In genomic region chr12:45290218-45290609, GRCh38 we compare ENCODE assay signal across 13 cellular contexts.
DNase-seq lines count a peak whose midpoint lies in the region; ATAC-seq and TF ChIP-seq lines count a peak whose summit lies in the region.
"Had no signal": no experiment of that assay in that cellular context is flagged by ENCODE, and none has a peak within 500 bp of the region (broad histone marks: within the 10 kb centered on the region; RNA-seq: fewer than 3 reads in every experiment).

No MANE protein-coding gene starts in this region.

- no peaks in the 10 kb centered on the region for H3K36me3 Mint-ChIP-seq in endothelial cell (ENCODE audit: low read depth, unreplicated experiment)

- no peak for TF ChIP-seq CTCF in Panc1 (IDR thresholded peaks at IDR 0.05)
- TF ChIP-seq CTCF in fibroblast of mammary gland (conservative IDR thresholded peaks at IDR 0.05; ENCODE audit: control insufficient read depth, insufficient read depth, low read depth, low read length): no peak
- TF ChIP-seq CTCF in gastrocnemius medialis (IDR thresholded peaks at IDR 0.05 in 4 of 5, conservative IDR thresholded peaks at IDR 0.05 in 1 of 5): no peak
- TF ChIP-seq CTCF in endothelial cell (IDR thresholded peaks at IDR 0.05; ENCODE audit: unreplicated experiment): no peak

- CTCF ChIA-PET in Panc1 (lab: Charles Lee): no interaction called here

- H3K36me3 ChIP-seq in Panc1 (ENCODE audit: control insufficient read depth, insufficient read depth, low read length): no peaks in the 10 kb centered on the region
- H3K36me3 ChIP-seq in gastrocnemius medialis: no peaks in the 10 kb centered on the region

- no peak overlapping the region for H3K4me3 Mint-ChIP-seq in endothelial cell (ENCODE audit: unreplicated experiment)
- H3K4me3 Mint-ChIP-seq: stimulated activated naive CD8-positive, alpha-beta T cell treated with anti-CD3 and anti-CD28 coated beads, Interleukin-15, amount 100 ng/mL, for 72 hours had no signal

- H3K27ac Mint-ChIP-seq in endothelial cell (ENCODE audit: unreplicated experiment): no peak overlapping the region
- H3K27ac Mint-ChIP-seq: stimulated activated naive CD8-positive, alpha-beta T cell treated with anti-CD3 and anti-CD28 coated beads, Interleukin-15, amount 100 ng/mL, for 72 hours had no signal

- no TSS peak for BruUV-seq in Panc1 (replicated peaks; lab: Mats Ljungman, UMichigan)

- H3K9me3 ChIP-seq in Panc1 (ENCODE audit: control insufficient read depth, insufficient read depth, low read depth, low read length) (no peaks in the 10 kb centered on the region), gastrocnemius medialis (no peaks in the 10 kb centered on the region)

- in situ Hi-C loops in Panc1 (cut with HindIII; ENCODE audit: low pct_unique_long_range_greater_than_20kb, low sequenced_read_pairs) (no loop called here), gastrocnemius medialis (cut with MboI; ENCODE audit: low sequenced_read_pairs in 4 of 4) (no loop called here)

- POLR2A ChIA-PET in Panc1 (lab: Charles Lee): no interaction called here

- no peaks in the 10 kb centered on the region for H3K27me3 Mint-ChIP-seq in endothelial cell (ENCODE audit: unreplicated experiment)
- H3K27me3 Mint-ChIP-seq: stimulated activated naive CD8-positive, alpha-beta T cell treated with anti-CD3 and anti-CD28 coated beads, Interleukin-15, amount 100 ng/mL, for 72 hours had no signal

- no peak for ATAC-seq in Panc1
- ATAC-seq in gastrocnemius medialis: peak; percentile 93
- no peak for ATAC-seq in GM19324 (IDR thresholded peaks at IDR 0.05; ENCODE audit: low FRiP score, unreplicated experiment)
- no peak for ATAC-seq in GM21576 (IDR thresholded peaks at IDR 0.05; ENCODE audit: unreplicated experiment)
- ATAC-seq: stimulated activated naive CD8-positive, alpha-beta T cell treated with anti-CD3 and anti-CD28 coated beads, Interleukin-15, amount 100 ng/mL, for 72 hours had no signal

- H3K4me1 Mint-ChIP-seq in endothelial cell (ENCODE audit: unreplicated experiment): no peaks in the 10 kb centered on the region
- H3K4me1 Mint-ChIP-seq: stimulated activated naive CD8-positive, alpha-beta T cell treated with anti-CD3 and anti-CD28 coated beads, Interleukin-15, amount 100 ng/mL, for 72 hours had no signal

- H3K9me3 Mint-ChIP-seq in endothelial cell (ENCODE audit: unreplicated experiment): no peaks in the 10 kb centered on the region
- H3K9me3 Mint-ChIP-seq: stimulated activated naive CD8-positive, alpha-beta T cell treated with anti-CD3 and anti-CD28 coated beads, Interleukin-15, amount 100 ng/mL, for 72 hours had no signal

- H3K27me3 ChIP-seq in Panc1 (ENCODE audit: control insufficient read depth, insufficient read depth, low read length) (no peaks in the 10 kb centered on the region), gastrocnemius medialis (no peaks in the 10 kb centered on the region)

- intact Hi-C loops in Panc1 (cut with micrococcal nuclease; ENCODE audit: unreplicated experiment): no loop called here
- intact Hi-C loops in gastrocnemius medialis (cut with DNase I; ENCODE audit: low total_unique reads): loop anchor here (2.0 to 5.0 kb wide), 3 partner anchors 73 to 702 kb away; partner anchors contain the start of genes ANO6 and SCAF11

- TF ChIP-seq POLR2A in gastrocnemius medialis (IDR thresholded peaks at IDR 0.05): no peak

- peaks cover 36% of the 10 kb centered on the region for H3K4me1 ChIP-seq in Panc1 (ENCODE audit: control insufficient read depth, insufficient read depth, low read length)
- peaks cover 39 to 40% of the 10 kb centered on the region in 2 donors for H3K4me1 ChIP-seq in gastrocnemius medialis

- H3K4me3 ChIP-seq in Panc1 (ENCODE audit: low read depth in 2 of 2, low read length in 2 of 2): no peak overlapping the region
- no peak overlapping the region for H3K4me3 ChIP-seq in fibroblast of mammary gland (ENCODE audit: control insufficient read depth, low read depth, low read length)
- H3K4me3 ChIP-seq in gastrocnemius medialis: peak overlapping the region in 3 of 4 donors; percentile 13 to 27 (median 21)

- peak; percentile 42 for DNase-seq in GM04503 (ENCODE audit: low read depth)
- no peak for DNase-seq in Panc1 (ENCODE audit: low read depth, low spot score)
- DNase-seq in fibroblast of mammary gland (ENCODE audit: low read depth): peak; percentile 95
- DNase-seq in gastrocnemius medialis: peak; percentile 48 to 65
- no peak for DNase-seq in C1 segment of cervical spinal cord (lab: John Stamatoyannopoulos, UW)
- no peak for DNase-seq in endothelial cell (ENCODE audit: low spot score)
- DNase-seq: Calu3; NCI-H2227 treated with DMSO at 0.1 percent for 48 hours; stimulated activated CD4-positive, alpha-beta T cell treated with anti-CD3 and anti-CD28 coated beads, Interleukin-4, amount 100 ng/mL, for 4 hours; stimulated activated naive CD8-positive, alpha-beta T cell treated with anti-CD3 and anti-CD28 coated beads, Interleukin-15, amount 100 ng/mL, for 72 hours; T-helper 9 cell had no signal

- peak overlapping the region; percentile 8; the same call in 1 of the 2 replicates for H3K27ac ChIP-seq in Panc1 (ENCODE audit: low read length)
- peak overlapping the region; percentile 89 to 93 (median 90) for H3K27ac ChIP-seq in gastrocnemius medialis

Comparison
In these comparisons a context has a peak if more than half of its experiments do, and no peak if none do; other contexts are left out.
1. DNase-seq: peak in GM04503 (single experiment), fibroblast of mammary gland (single experiment) and gastrocnemius medialis (2 of 2); none in Panc1 (single experiment), C1 segment of cervical spinal cord (0 of 14) and endothelial cell (single experiment).
2. ATAC-seq: peak in gastrocnemius medialis (2 of 2); none in Panc1 (single experiment), GM19324 (single experiment) and GM21576 (single experiment).
3. H3K4me3 ChIP-seq: peak in gastrocnemius medialis (3 of 4); none in Panc1 (0 of 2) and fibroblast of mammary gland (single experiment).